In the genomic region with DNA sequence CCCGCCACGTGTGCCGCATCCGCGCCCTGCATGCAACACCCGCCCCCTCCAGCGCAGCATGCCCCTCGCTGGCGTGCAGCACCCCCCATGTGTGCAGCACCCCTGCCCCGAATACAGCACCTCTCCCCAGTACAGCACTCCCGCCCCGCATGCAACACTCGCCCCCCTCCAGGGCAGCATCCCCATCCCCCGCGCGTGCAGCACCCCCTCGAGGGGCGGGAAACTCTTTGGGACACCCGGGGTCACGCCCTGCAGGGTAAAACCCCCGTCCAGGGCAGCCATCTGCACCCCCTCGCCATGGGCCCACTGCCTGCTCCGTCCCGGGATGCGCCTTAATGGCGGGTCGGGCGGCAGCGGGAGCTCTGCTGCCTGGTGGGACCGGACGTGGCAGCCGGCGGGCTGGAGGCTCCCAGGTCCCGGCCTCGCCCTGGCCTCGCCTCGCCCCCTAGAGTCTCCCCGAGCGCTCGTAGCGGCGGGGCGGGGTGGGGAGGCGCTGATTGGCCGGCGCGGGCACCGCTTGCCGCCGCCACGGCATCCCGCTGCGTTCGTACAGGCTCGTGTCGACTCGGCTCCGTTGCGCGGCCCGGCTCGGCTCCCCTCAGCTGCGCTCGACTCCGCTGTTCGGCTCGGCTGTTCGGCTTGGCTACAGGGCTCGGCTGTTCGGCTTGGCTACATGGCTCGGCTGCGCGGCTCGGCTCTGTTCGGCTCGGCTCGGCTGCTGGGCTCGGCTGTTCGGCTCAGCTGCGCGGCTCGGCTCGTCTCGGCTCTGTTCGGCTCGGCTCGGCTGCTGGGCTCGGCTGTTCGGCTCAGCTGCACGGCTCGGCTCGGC, we compare ENCODE assay signal across 1 cellular context.
TF ChIP-seq lines count a peak whose summit lies in the region.

No MANE protein-coding gene starts in this region.

TF ChIP-seq in HepG2, 621 proteins besides CTCF, POLR2A, EP300 and RAD21 (continued from another document):
- TF ChIP-seq, protein P1, sequence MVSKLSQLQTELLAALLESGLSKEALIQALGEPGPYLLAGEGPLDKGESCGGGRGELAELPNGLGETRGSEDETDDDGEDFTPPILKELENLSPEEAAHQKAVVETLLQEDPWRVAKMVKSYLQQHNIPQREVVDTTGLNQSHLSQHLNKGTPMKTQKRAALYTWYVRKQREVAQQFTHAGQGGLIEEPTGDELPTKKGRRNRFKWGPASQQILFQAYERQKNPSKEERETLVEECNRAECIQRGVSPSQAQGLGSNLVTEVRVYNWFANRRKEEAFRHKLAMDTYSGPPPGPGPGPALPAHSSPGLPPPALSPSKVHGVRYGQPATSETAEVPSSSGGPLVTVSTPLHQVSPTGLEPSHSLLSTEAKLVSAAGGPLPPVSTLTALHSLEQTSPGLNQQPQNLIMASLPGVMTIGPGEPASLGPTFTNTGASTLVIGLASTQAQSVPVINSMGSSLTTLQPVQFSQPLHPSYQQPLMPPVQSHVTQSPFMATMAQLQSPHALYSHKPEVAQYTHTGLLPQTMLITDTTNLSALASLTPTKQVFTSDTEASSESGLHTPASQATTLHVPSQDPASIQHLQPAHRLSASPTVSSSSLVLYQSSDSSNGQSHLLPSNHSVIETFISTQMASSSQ (IDR thresholded peaks at IDR 0.05; ENCODE audit: low read depth), result no peak
- TF ChIP-seq, protein P1 (CRISPR knock-in tag; IDR thresholded peaks at IDR 0.05; ENCODE audit: borderline replicate concordance), result no peak
- TF ChIP-seq ZNF552 (CRISPR knock-in tag; IDR thresholded peaks at IDR 0.05; ENCODE audit: borderline replicate concordance) (no peak), ZNF768 (CRISPR knock-in tag; IDR thresholded peaks at IDR 0.05) (no peak), ZNF883 (CRISPR knock-in tag; IDR thresholded peaks at IDR 0.05; ENCODE audit: not compliant biosample characterization) (peak; percentile 53), RXRA (CRISPR knock-in tag; IDR thresholded peaks at IDR 0.05) (no peak), PRMT3 (CRISPR knock-in tag; IDR thresholded peaks at IDR 0.05; ENCODE audit: borderline replicate concordance, low read depth) (no peak), HNF4A (CRISPR knock-in tag; IDR thresholded peaks at IDR 0.05) (no peak), ZNF225 (CRISPR knock-in tag; IDR thresholded peaks at IDR 0.05) (peak; percentile 37; the same call in 1 of the 2 replicates), PHF5A (CRISPR knock-in tag; IDR thresholded peaks at IDR 0.05; ENCODE audit: low read depth, unreplicated experiment) (no peak), RFXAP (CRISPR knock-in tag; IDR thresholded peaks at IDR 0.05; ENCODE audit: borderline replicate concordance) (no peak), RCOR2 (CRISPR knock-in tag; IDR thresholded peaks at IDR 0.05) (no peak), ZBTB38 (CRISPR knock-in tag; IDR thresholded peaks at IDR 0.05) (0 out of 2 replicates have a peak, but pooled peaks have one; percentile 24), ZNF678 (CRISPR knock-in tag; IDR thresholded peaks at IDR 0.05) (no peak), ERF (CRISPR knock-in tag; IDR thresholded peaks at IDR 0.05) (0 out of 2 replicates have a peak, but pooled peaks have one; percentile 31), NFIC (IDR thresholded peaks at IDR 0.05; ENCODE audit: low read length) (no peak), ZNF558 (CRISPR knock-in tag; IDR thresholded peaks at IDR 0.05; ENCODE audit: borderline replicate concordance) (no peak), FLYWCH1 (CRISPR knock-in tag; IDR thresholded peaks at IDR 0.05) (no peak), FOXC1 (CRISPR knock-in tag; IDR thresholded peaks at IDR 0.05; ENCODE audit: borderline replicate concordance) (0 out of 2 replicates have a peak, but pooled peaks have one; percentile 38), NR2F1 (CRISPR knock-in tag; IDR thresholded peaks at IDR 0.05) (no peak), RFXANK (CRISPR knock-in tag; IDR thresholded peaks at IDR 0.05) (no peak), ONECUT2 (CRISPR knock-in tag; IDR thresholded peaks at IDR 0.05) (no peak), RNF2 (conservative IDR thresholded peaks at IDR 0.05; ENCODE audit: low read depth) (no peak; the same call in 1 of the 2 replicates), HIVEP1 (CRISPR knock-in tag; IDR thresholded peaks at IDR 0.05) (no peak), ZNF563 (CRISPR knock-in tag; IDR thresholded peaks at IDR 0.05) (peak; percentile 90; the same call in 1 of the 2 replicates), FOXA3 (CRISPR knock-in tag; IDR thresholded peaks at IDR 0.05) (no peak), ZNF501 (CRISPR knock-in tag; IDR thresholded peaks at IDR 0.05) (peak; percentile 57; the same call in 1 of the 2 replicates), ZNF160 (CRISPR knock-in tag; IDR thresholded peaks at IDR 0.05) (0 out of 2 replicates have a peak, but pooled peaks have one; percentile 50), NAIF1 (CRISPR knock-in tag; IDR thresholded peaks at IDR 0.05; ENCODE audit: borderline replicate concordance) (no peak), ZMYM2 (CRISPR knock-in tag; IDR thresholded peaks at IDR 0.05) (no peak), NR2F6 (IDR thresholded peaks at IDR 0.05) (no peak), NR2F6 (CRISPR knock-in tag; IDR thresholded peaks at IDR 0.05) (peak; percentile 7; the same call in 1 of the 2 replicates), ZNF382 (CRISPR knock-in tag; IDR thresholded peaks at IDR 0.05; ENCODE audit: borderline replicate concordance) (no peak), ZFP90 (CRISPR knock-in tag; IDR thresholded peaks at IDR 0.05; ENCODE audit: borderline replicate concordance) (peak; percentile 68; the same call in 1 of the 2 replicates), SMYD3 (CRISPR knock-in tag; IDR thresholded peaks at IDR 0.05) (no peak), TBL1XR1 (IDR thresholded peaks at IDR 0.05; ENCODE audit: borderline replicate concordance, low read length, partially characterized antibody) (peak; percentile 29), FOXO1 (CRISPR knock-in tag; IDR thresholded peaks at IDR 0.05) (peak; percentile 22; the same call in 1 of the 2 replicates), SMAD3 (CRISPR knock-in tag; IDR thresholded peaks at IDR 0.05) (no peak), HNF4G (IDR thresholded peaks at IDR 0.05; ENCODE audit: borderline replicate concordance, low read depth, low read length) (peak; percentile 63; the same call in 1 of the 2 replicates), HNF4G (CRISPR knock-in tag; IDR thresholded peaks at IDR 0.05; ENCODE audit: borderline replicate concordance, low read depth) (no peak)
- TF ChIP-seq, protein P2, sequence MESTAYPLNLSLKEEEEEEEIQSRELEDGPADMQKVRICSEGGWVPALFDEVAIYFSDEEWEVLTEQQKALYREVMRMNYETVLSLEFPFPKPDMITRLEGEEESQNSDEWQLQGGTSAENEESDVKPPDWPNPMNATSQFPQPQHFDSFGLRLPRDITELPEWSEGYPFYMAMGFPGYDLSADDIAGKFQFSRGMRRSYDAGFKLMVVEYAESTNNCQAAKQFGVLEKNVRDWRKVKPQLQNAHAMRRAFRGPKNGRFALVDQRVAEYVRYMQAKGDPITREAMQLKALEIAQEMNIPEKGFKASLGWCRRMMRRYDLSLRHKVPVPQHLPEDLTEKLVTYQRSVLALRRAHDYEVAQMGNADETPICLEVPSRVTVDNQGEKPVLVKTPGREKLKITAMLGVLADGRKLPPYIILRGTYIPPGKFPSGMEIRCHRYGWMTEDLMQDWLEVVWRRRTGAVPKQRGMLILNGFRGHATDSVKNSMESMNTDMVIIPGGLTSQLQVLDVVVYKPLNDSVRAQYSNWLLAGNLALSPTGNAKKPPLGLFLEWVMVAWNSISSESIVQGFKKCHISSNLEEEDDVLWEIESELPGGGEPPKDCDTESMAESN (CRISPR knock-in tag; conservative IDR thresholded peaks at IDR 0.05), result peak; percentile 90
- TF ChIP-seq, protein P3, sequence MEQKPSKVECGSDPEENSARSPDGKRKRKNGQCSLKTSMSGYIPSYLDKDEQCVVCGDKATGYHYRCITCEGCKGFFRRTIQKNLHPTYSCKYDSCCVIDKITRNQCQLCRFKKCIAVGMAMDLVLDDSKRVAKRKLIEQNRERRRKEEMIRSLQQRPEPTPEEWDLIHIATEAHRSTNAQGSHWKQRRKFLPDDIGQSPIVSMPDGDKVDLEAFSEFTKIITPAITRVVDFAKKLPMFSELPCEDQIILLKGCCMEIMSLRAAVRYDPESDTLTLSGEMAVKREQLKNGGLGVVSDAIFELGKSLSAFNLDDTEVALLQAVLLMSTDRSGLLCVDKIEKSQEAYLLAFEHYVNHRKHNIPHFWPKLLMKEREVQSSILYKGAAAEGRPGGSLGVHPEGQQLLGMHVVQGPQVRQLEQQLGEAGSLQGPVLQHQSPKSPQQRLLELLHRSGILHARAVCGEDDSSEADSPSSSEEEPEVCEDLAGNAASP (CRISPR knock-in tag; IDR thresholded peaks at IDR 0.05; ENCODE audit: borderline replicate concordance), result no peak
- TF ChIP-seq, protein P4, sequence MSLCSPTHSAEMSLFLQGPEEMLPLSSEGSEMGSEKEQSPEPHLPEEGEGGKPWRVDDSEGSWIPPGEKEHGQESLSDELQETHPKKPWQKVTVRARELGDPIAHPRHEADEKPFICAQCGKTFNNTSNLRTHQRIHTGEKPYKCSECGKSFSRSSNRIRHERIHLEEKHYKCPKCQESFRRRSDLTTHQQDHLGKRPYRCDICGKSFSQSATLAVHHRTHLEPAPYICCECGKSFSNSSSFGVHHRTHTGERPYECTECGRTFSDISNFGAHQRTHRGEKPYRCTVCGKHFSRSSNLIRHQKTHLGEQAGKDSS (CRISPR knock-in tag; IDR thresholded peaks at IDR 0.05; ENCODE audit: borderline replicate concordance, low read depth), result 0 out of 2 replicates have a peak, but pooled peaks have one; percentile 32
- TF ChIP-seq, protein P5, sequence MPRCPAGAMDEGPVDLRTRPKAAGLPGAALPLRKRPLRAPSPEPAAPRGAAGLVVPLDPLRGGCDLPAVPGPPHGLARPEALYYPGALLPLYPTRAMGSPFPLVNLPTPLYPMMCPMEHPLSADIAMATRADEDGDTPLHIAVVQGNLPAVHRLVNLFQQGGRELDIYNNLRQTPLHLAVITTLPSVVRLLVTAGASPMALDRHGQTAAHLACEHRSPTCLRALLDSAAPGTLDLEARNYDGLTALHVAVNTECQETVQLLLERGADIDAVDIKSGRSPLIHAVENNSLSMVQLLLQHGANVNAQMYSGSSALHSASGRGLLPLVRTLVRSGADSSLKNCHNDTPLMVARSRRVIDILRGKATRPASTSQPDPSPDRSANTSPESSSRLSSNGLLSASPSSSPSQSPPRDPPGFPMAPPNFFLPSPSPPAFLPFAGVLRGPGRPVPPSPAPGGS (CRISPR knock-in tag; IDR thresholded peaks at IDR 0.05), result 0 out of 2 replicates have a peak, but pooled peaks have one; percentile 41
- TF ChIP-seq, protein P6, sequence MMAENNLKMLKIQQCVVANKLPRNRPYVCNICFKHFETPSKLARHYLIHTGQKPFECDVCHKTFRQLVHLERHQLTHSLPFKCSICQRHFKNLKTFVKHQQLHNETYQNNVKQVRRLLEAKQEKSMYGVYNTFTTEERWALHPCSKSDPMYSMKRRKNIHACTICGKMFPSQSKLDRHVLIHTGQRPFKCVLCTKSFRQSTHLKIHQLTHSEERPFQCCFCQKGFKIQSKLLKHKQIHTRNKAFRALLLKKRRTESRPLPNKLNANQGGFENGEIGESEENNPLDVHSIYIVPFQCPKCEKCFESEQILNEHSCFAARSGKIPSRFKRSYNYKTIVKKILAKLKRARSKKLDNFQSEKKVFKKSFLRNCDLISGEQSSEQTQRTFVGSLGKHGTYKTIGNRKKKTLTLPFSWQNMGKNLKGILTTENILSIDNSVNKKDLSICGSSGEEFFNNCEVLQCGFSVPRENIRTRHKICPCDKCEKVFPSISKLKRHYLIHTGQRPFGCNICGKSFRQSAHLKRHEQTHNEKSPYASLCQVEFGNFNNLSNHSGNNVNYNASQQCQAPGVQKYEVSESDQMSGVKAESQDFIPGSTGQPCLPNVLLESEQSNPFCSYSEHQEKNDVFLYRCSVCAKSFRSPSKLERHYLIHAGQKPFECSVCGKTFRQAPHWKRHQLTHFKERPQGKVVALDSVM (CRISPR knock-in tag; IDR thresholded peaks at IDR 0.05), result peak; percentile 84; the same call in 1 of the 2 replicates
- TF ChIP-seq, protein P7, sequence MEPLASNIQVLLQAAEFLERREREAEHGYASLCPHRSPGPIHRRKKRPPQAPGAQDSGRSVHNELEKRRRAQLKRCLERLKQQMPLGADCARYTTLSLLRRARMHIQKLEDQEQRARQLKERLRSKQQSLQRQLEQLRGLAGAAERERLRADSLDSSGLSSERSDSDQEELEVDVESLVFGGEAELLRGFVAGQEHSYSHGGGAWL (CRISPR knock-in tag; IDR thresholded peaks at IDR 0.05), result 0 out of 2 replicates have a peak, but pooled peaks have one; percentile 46
- TF ChIP-seq, protein P8, sequence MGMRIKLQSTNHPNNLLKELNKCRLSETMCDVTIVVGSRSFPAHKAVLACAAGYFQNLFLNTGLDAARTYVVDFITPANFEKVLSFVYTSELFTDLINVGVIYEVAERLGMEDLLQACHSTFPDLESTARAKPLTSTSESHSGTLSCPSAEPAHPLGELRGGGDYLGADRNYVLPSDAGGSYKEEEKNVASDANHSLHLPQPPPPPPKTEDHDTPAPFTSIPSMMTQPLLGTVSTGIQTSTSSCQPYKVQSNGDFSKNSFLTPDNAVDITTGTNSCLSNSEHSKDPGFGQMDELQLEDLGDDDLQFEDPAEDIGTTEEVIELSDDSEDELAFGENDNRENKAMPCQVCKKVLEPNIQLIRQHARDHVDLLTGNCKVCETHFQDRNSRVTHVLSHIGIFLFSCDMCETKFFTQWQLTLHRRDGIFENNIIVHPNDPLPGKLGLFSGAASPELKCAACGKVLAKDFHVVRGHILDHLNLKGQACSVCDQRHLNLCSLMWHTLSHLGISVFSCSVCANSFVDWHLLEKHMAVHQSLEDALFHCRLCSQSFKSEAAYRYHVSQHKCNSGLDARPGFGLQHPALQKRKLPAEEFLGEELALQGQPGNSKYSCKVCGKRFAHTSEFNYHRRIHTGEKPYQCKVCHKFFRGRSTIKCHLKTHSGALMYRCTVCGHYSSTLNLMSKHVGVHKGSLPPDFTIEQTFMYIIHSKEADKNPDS (CRISPR knock-in tag; IDR thresholded peaks at IDR 0.05), result no peak
- TF ChIP-seq, protein P9, sequence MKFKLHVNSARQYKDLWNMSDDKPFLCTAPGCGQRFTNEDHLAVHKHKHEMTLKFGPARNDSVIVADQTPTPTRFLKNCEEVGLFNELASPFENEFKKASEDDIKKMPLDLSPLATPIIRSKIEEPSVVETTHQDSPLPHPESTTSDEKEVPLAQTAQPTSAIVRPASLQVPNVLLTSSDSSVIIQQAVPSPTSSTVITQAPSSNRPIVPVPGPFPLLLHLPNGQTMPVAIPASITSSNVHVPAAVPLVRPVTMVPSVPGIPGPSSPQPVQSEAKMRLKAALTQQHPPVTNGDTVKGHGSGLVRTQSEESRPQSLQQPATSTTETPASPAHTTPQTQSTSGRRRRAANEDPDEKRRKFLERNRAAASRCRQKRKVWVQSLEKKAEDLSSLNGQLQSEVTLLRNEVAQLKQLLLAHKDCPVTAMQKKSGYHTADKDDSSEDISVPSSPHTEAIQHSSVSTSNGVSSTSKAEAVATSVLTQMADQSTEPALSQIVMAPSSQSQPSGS (CRISPR knock-in tag; IDR thresholded peaks at IDR 0.05), result peak; percentile 52; the same call in 1 of the 2 replicates
